Comparison of ENCODE assay signal across 9 cellular contexts in the genomic region with DNA sequence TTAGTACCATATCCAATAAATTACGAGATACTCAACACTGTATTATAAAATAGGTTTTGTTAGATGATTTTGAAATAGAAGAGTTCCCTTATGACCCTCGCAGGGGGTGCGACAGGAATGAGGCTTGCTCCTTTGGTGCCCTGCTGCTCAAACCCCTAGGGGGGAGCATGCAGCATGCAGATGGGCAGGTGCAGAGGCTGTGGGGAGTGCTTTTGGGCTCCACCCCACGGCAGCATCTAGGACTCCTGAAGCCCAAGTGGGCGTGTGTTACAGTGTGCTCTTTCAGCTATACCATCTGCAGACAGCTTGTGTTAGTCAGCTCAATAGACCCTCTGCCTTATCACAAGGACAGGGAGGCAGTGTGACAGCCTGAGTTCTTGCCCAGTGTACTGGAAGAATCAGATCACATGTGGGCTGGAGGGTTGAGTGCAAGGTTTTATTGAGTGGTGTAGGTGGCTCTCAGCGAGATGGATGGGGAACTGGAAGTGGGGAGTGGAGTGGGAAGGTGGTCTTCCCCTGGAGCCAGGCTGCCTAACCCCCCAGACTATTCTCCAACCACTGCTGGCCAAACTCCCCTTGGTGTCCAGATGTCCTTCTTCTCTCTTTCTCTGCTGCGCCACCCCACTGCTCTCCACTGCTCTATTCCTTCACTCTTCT. TPM values are rescaled to one million over a fixed set of nuclear protein-coding genes. Genes with fewer than 3 reads are reported as not detected.
DNase-seq lines count a peak whose midpoint lies in the region; ATAC-seq and TF ChIP-seq lines count a peak whose summit lies in the region.
"Had no signal": no experiment of that assay in that cellular context is flagged by ENCODE, and none has a peak within 500 bp of the region (broad histone marks: within the 10 kb centered on the region; RNA-seq: fewer than 3 reads in every experiment).

No MANE protein-coding gene starts in this region.

- H3K27ac ChIP-seq in testis (no peak overlapping the region), coronary artery (peak overlapping the region in 1 of 2 donors; percentile 22)
- H3K27ac ChIP-seq in effector memory CD4-positive, alpha-beta T cell (ENCODE audit: insufficient read depth, low read length, poor library complexity, severe bottlenecking), result no peak overlapping the region

- H3K4me3 ChIP-seq in testis (no peak overlapping the region), coronary artery (no peak overlapping the region)
- no peak overlapping the region for H3K4me3 ChIP-seq in effector memory CD4-positive, alpha-beta T cell (ENCODE audit: insufficient read depth, low read depth, low read length, poor library complexity, severe bottlenecking)

- H3K36me3 Mint-ChIP-seq in dendritic cell treated with granulocyte-macrophage colony-stimulating factor and Interleukin-4, amounts not matched to agents 40 ng/mL and 50 ng/mL, for 4 days (ENCODE audit: low read depth), result peaks cover 27% of the 10 kb centered on the region

- H3K27ac Mint-ChIP-seq in dendritic cell treated with granulocyte-macrophage colony-stimulating factor and Interleukin-4, amounts not matched to agents 40 ng/mL and 50 ng/mL, for 4 days, result peak overlapping the region; percentile 78

- H3K9me3 ChIP-seq in testis, result no peaks in the 10 kb centered on the region
- no peaks in the 10 kb centered on the region for H3K9me3 ChIP-seq in effector memory CD4-positive, alpha-beta T cell (ENCODE audit: control insufficient read depth, low read length)

- H3K36me3 ChIP-seq in testis (ENCODE audit: low read depth, missing control alignments), result no peaks in the 10 kb centered on the region
- no peaks in the 10 kb centered on the region for H3K36me3 ChIP-seq in effector memory CD4-positive, alpha-beta T cell (ENCODE audit: control insufficient read depth, insufficient read depth, low read length)

- WGBS in testis, 2 donors, result 65 to 71% methylated on average over 7 of the region's 7 CpGs

- no peaks in the 10 kb centered on the region for H3K9me3 Mint-ChIP-seq in dendritic cell treated with granulocyte-macrophage colony-stimulating factor and Interleukin-4, amounts not matched to agents 40 ng/mL and 50 ng/mL, for 4 days

- DNase-seq in Right ventricle myocardium inferior (ENCODE audit: missing footprints) (no peak), cardiac septum (ENCODE audit: low spot score) (no peak), testis (peak; percentile 64), DMS79 treated with DMSO at 0.1 percent for 48 hours (lab: John Stamatoyannopoulos, UW) (no peak), coronary artery (ENCODE audit: low spot score) (no peak)
- no peak for DNase-seq in effector memory CD4-positive, alpha-beta T cell

- H3K27me3 ChIP-seq in testis, result no peaks in the 10 kb centered on the region
- no peaks in the 10 kb centered on the region for H3K27me3 ChIP-seq in effector memory CD4-positive, alpha-beta T cell (replicated peaks; ENCODE audit: control insufficient read depth, insufficient read depth, low read length, poor library complexity, severe bottlenecking)

- no peak for TF ChIP-seq CTCF in testis (IDR thresholded peaks at IDR 0.05)
- TF ChIP-seq CTCF in coronary artery (IDR thresholded peaks at IDR 0.05), result no peak

- peak; percentile 24 for ATAC-seq in Right ventricle myocardium inferior
- ATAC-seq in HG03159 (IDR thresholded peaks at IDR 0.05; ENCODE audit: unreplicated experiment), result peak; percentile 90

- TF ChIP-seq POLR2A in testis (IDR thresholded peaks at IDR 0.05), result no peak

- peaks cover 20% of the 10 kb centered on the region for H3K4me1 ChIP-seq in testis
- no peaks in the 10 kb centered on the region for H3K4me1 ChIP-seq in effector memory CD4-positive, alpha-beta T cell (ENCODE audit: control insufficient read depth, insufficient read depth, low read length, poor library complexity, severe bottlenecking)

- H3K4me3 Mint-ChIP-seq in dendritic cell treated with granulocyte-macrophage colony-stimulating factor and Interleukin-4, amounts not matched to agents 40 ng/mL and 50 ng/mL, for 4 days, result peak overlapping the region; percentile 23

- no peaks in the 10 kb centered on the region for H3K27me3 Mint-ChIP-seq in dendritic cell treated with granulocyte-macrophage colony-stimulating factor and Interleukin-4, amounts not matched to agents 40 ng/mL and 50 ng/mL, for 4 days

- intact Hi-C loops in Right ventricle myocardium inferior (cut with DNase I) (no loop called here), cardiac septum (cut with DNase I) (no loop called here), testis (cut with DNase I; ENCODE audit: low total_unique reads) (no loop called here)
- intact Hi-C loops in dendritic cell treated with granulocyte-macrophage colony-stimulating factor and Interleukin-4, amounts not matched to agents 40 ng/mL and 50 ng/mL, for 4 days (cut with micrococcal nuclease), result loop anchor here (5.0 to 10.0 kb wide), 3 partner anchors 34 to 161 kb away; a partner anchor contains a TSS

- H3K4me1 Mint-ChIP-seq in dendritic cell treated with granulocyte-macrophage colony-stimulating factor and Interleukin-4, amounts not matched to agents 40 ng/mL and 50 ng/mL, for 4 days (ENCODE audit: low read depth), result peaks cover 46% of the 10 kb centered on the region

RNA-seq across cellular contexts. Expression of a gene that starts 3.1 kb away (rescaled TPM):
- total RNA-seq in Right ventricle myocardium inferior, result 38.3 TPM
- 6.3 TPM for total RNA-seq in cardiac septum
- total RNA-seq in testis, result 10 to 100 TPM; 17.3 to 29.5 TPM
- 20.4 TPM for polyA plus RNA-seq in testis (ENCODE audit: insufficient read depth, low read depth, low replicate concordance)
- total RNA-seq: T-helper 2 cell treated with Interferon-gamma antibody and Interleukin-4, amounts not matched to agents 100 ng/mL and 5 ng/mL, for 36 hours had no signal

RNA-seq across cellular contexts. Expression of a gene that starts 54.0 kb away (rescaled TPM):
- total RNA-seq in Right ventricle myocardium inferior, result 0.51 TPM
- 0.54 TPM for total RNA-seq in cardiac septum
- under 1 TPM; 0.43 to 0.47 TPM for total RNA-seq in testis
- polyA plus RNA-seq in testis (ENCODE audit: insufficient read depth, low read depth, low replicate concordance), result 0.49 TPM
